ENCODE assay signal across 14 cellular contexts in the genomic region with DNA sequence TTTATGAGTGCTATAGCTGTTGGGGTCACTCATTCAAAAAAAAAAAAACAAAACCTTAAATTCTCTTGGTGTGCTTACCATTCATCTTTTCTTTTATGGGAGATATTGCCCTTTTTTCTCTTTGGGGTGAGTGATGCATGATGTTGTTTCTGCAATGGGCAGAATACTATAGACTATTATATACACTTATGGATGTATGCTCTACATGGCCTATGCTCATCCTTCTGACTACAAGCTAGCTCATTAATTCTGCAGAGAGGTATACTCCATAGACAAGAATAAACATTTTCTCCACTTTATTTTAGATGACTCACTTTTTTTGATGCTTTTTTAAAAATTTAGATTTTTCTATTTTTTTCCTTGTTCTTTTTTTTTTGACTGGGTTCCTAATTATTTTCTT.
DNase-seq lines count a peak whose midpoint lies in the region; ATAC-seq, FAIRE-seq and TF ChIP-seq lines count a peak whose summit lies in the region.
"Had no signal": no experiment of that assay in that cellular context is flagged by ENCODE, and none has a peak within 500 bp of the region (broad histone marks: within the 10 kb centered on the region; RNA-seq: fewer than 3 reads in every experiment).

No MANE protein-coding gene starts in this region.

- FAIRE-seq in GM19239 (lab: Jason Lieb, UNC) (peak; percentile 35), RCC 7860 (lab: Jason Lieb, UNC) (no peak)
- FAIRE-seq: small intestine had no signal

- ATAC-seq in HG02870 (IDR thresholded peaks at IDR 0.05; ENCODE audit: unreplicated experiment): no peak
- ATAC-seq in upper lobe of left lung (ENCODE audit: low FRiP score in 2 of 2): no peak
- ATAC-seq: activated naive CD4-positive, alpha-beta T cell treated with anti-CD3 and anti-CD28 coated beads, Interleukin-2, amount 50 U/mL, for 72 hours had no signal

- no peak overlapping the region for H3K9ac ChIP-seq in subcutaneous abdominal adipose tissue (ENCODE audit: low read length in 5 of 5)

- no peak overlapping the region for H2AFZ ChIP-seq in hepatocyte

- H3K9me2 ChIP-seq in hepatocyte (replicated peaks; ENCODE audit: insufficient read depth): no peaks in the 10 kb centered on the region

- H3K27ac ChIP-seq in SJCRH30: peak overlapping the region; percentile 91
- no peak overlapping the region for H3K27ac ChIP-seq in hepatocyte
- H3K27ac ChIP-seq in subcutaneous abdominal adipose tissue (ENCODE audit: low read depth, low read length): peak overlapping the region; percentile 62
- no peak overlapping the region for H3K27ac ChIP-seq in upper lobe of left lung
- H3K27ac ChIP-seq: lower lobe of right lung had no signal

- TF ChIP-seq CTCF in hepatocyte (IDR thresholded peaks at IDR 0.05; ENCODE audit: poor library complexity) (no peak), upper lobe of left lung (IDR thresholded peaks at IDR 0.05) (no peak)

- H3K4me2 ChIP-seq in hepatocyte: peak overlapping the region; percentile 41

- no peak for TF ChIP-seq POLR2A in upper lobe of left lung (IDR thresholded peaks at IDR 0.05)

- no peak for DNase-seq in GM19239 (ENCODE audit: insufficient read length, low spot score)
- DNase-seq in SJCRH30: peak in 1 of 2 experiments; percentile 32
- DNase-seq in hepatocyte (ENCODE audit: low spot score): no peak
- DNase-seq in RPMI8226: no peak
- no peak for DNase-seq in RCC 7860 (ENCODE audit: low spot score)
- no peak for DNase-seq in upper lobe of left lung
- DNase-seq: activated CD4-positive, alpha-beta T cell treated with anti-CD3 and anti-CD28 coated beads for 4 hours; lower lobe of right lung; NCI-H2107; small intestine; T-helper 9 cell had no signal

- H3K4me1 ChIP-seq in SJCRH30 (peaks cover 20% of the 10 kb centered on the region), hepatocyte (ENCODE audit: insufficient read depth) (no peaks in the 10 kb centered on the region), subcutaneous abdominal adipose tissue (ENCODE audit: control insufficient read depth in 5 of 5, insufficient read depth in 5 of 5, low read length in 5 of 5) (peaks cover 0 to 7% (median 6%) of the 10 kb centered on the region in 5 donors), upper lobe of left lung (no peaks in the 10 kb centered on the region)
- H3K4me1 ChIP-seq: lower lobe of right lung had no signal

- H3K79me2 ChIP-seq in hepatocyte: no peaks in the 10 kb centered on the region

- H3K27me3 ChIP-seq in SJCRH30 (no peaks in the 10 kb centered on the region), hepatocyte (no peaks in the 10 kb centered on the region), subcutaneous abdominal adipose tissue (ENCODE audit: control insufficient read depth in 5 of 5, insufficient read depth in 4 of 5, low read length in 5 of 5) (no peaks in the 10 kb centered on the region), upper lobe of left lung (no peaks in the 10 kb centered on the region)

- H3K4me3 ChIP-seq in SJCRH30 (peak overlapping the region; percentile 48), hepatocyte (no peak overlapping the region), subcutaneous abdominal adipose tissue (ENCODE audit: low read depth in 1 of 5, low read length in 5 of 5) (peak overlapping the region in 1 of 5 donors; percentile 62), upper lobe of left lung (no peak overlapping the region)

- no peak for TF ChIP-seq EP300 in upper lobe of left lung (IDR thresholded peaks at IDR 0.05)

- H3K9me3 ChIP-seq in SJCRH30 (replicated peaks): no peaks in the 10 kb centered on the region
- H3K9me3 ChIP-seq in hepatocyte (ENCODE audit: low read depth): no peaks in the 10 kb centered on the region
- H3K9me3 ChIP-seq in subcutaneous abdominal adipose tissue (ENCODE audit: control insufficient read depth in 5 of 5, low read length in 5 of 5): no peaks in the 10 kb centered on the region
- H3K9me3 ChIP-seq in upper lobe of left lung: no peaks in the 10 kb centered on the region
- H3K9me3 ChIP-seq: lower lobe of right lung had no signal

- H3K36me3 ChIP-seq in SJCRH30: no peaks in the 10 kb centered on the region; the same call in 1 of the 2 replicates
- H3K36me3 ChIP-seq in hepatocyte (replicated peaks; ENCODE audit: insufficient read depth, low read depth): no peaks in the 10 kb centered on the region
- no peaks in the 10 kb centered on the region for H3K36me3 ChIP-seq in subcutaneous abdominal adipose tissue (ENCODE audit: control insufficient read depth in 5 of 5, insufficient read depth in 5 of 5, low read length in 5 of 5)
- H3K36me3 ChIP-seq in upper lobe of left lung: no peaks in the 10 kb centered on the region
- H3K36me3 ChIP-seq: lower lobe of right lung had no signal

- no peaks in the 10 kb centered on the region for H4K20me1 ChIP-seq in hepatocyte (ENCODE audit: insufficient read depth, poor library complexity, severe bottlenecking)

Comparison
In these comparisons a context has a peak if more than half of its experiments do, and no peak if none do; other contexts are left out.
1. H3K27ac ChIP-seq: peak in SJCRH30 (single experiment) and subcutaneous abdominal adipose tissue (single experiment); none in hepatocyte (single experiment) and upper lobe of left lung (0 of 4).